In genomic region chr6:48990746-48991145, GRCh38 we compare ENCODE assay signal across 21 cellular contexts.
"Had no signal": no experiment of that assay in that cellular context is flagged by ENCODE, and none has a peak within 500 bp of the region (broad histone marks: within the 10 kb centered on the region; RNA-seq: fewer than 3 reads in every experiment).

No MANE protein-coding gene starts in this region.

- ATAC-seq: foreskin keratinocyte; natural killer cell treated with Interleukin-12 subunit alpha and Interleukin-12 subunit beta and Interleukin-15 and Interleukin-18, amount 100 ng/mL, for 72 hours; right cardiac atrium had no signal

- H3K4me3 ChIP-seq: prostate gland, skin epidermis, tibial artery had no signal

- DNase-seq: activated CD4-positive, alpha-beta T cell treated with anti-CD3 and anti-CD28 coated beads, Interleukin-2, amount 10 ng/mL, durations not matched to agents 7 days and 5 days; activated CD4-positive, CD25-positive, alpha-beta regulatory T cell; activated CD8-positive, alpha-beta memory T cell treated with anti-CD3 and anti-CD28 coated beads for 24 hours; activated naive CD8-positive, alpha-beta T cell treated with anti-CD3 and anti-CD28 coated beads, Interleukin-2, amount 10 ng/mL, durations not matched to agents 7 days and 5 days; effector memory CD4-positive, alpha-beta T cell; foreskin keratinocyte; glutamatergic neuron; kidney glomerular epithelial cell; mesendoderm; occipital lobe; right cardiac atrium; stimulated activated CD4-positive, alpha-beta T cell treated with anti-CD3 and anti-CD28 coated beads, Interleukin-4, amount 100 ng/mL, for 24 hours; stimulated activated naive CD4-positive, alpha-beta T cell; T-helper 2 cell; tibial artery had no signal

- H3K4me3 Mint-ChIP-seq: activated CD4-positive, alpha-beta T cell treated with anti-CD3 and anti-CD28 coated beads, Interleukin-2, amount 10 ng/mL, durations not matched to agents 7 days and 5 days; activated naive CD8-positive, alpha-beta T cell treated with anti-CD3 and anti-CD28 coated beads, Interleukin-2, amount 10 ng/mL, durations not matched to agents 7 days and 5 days; brain; central memory CD8-positive, alpha-beta T cell; dendritic cell treated with granulocyte-macrophage colony-stimulating factor and Interleukin-4, amounts not matched to agents 40 ng/mL and 50 ng/mL, for 4 days; natural killer cell treated with Interleukin-12 subunit alpha and Interleukin-12 subunit beta and Interleukin-15 and Interleukin-18, amount 100 ng/mL, for 72 hours had no signal

- H3K4me1 ChIP-seq: foreskin keratinocyte, prostate gland, tibial artery had no signal

- H3K27me3 Mint-ChIP-seq: activated CD4-positive, alpha-beta T cell treated with anti-CD3 and anti-CD28 coated beads, Interleukin-2, amount 10 ng/mL, durations not matched to agents 7 days and 5 days; activated naive CD8-positive, alpha-beta T cell treated with anti-CD3 and anti-CD28 coated beads, Interleukin-2, amount 10 ng/mL, durations not matched to agents 7 days and 5 days; central memory CD8-positive, alpha-beta T cell; dendritic cell treated with granulocyte-macrophage colony-stimulating factor and Interleukin-4, amounts not matched to agents 40 ng/mL and 50 ng/mL, for 4 days; natural killer cell treated with Interleukin-12 subunit alpha and Interleukin-12 subunit beta and Interleukin-15 and Interleukin-18, amount 100 ng/mL, for 72 hours had no signal

- H3K9me3 ChIP-seq: prostate gland, tibial artery had no signal

- H3K27me3 ChIP-seq: foreskin keratinocyte, tibial artery had no signal

- H3K4me1 Mint-ChIP-seq: activated CD4-positive, alpha-beta T cell treated with anti-CD3 and anti-CD28 coated beads, Interleukin-2, amount 10 ng/mL, durations not matched to agents 7 days and 5 days; activated naive CD8-positive, alpha-beta T cell treated with anti-CD3 and anti-CD28 coated beads, Interleukin-2, amount 10 ng/mL, durations not matched to agents 7 days and 5 days; brain; central memory CD8-positive, alpha-beta T cell had no signal

- H3K27ac ChIP-seq: foreskin keratinocyte, prostate gland, skin epidermis, tibial artery had no signal

- H3K36me3 Mint-ChIP-seq: activated naive CD8-positive, alpha-beta T cell treated with anti-CD3 and anti-CD28 coated beads, Interleukin-2, amount 10 ng/mL, durations not matched to agents 7 days and 5 days; brain had no signal

- H3K36me3 ChIP-seq: prostate gland, tibial artery had no signal

- H3K27ac Mint-ChIP-seq: activated CD4-positive, alpha-beta T cell treated with anti-CD3 and anti-CD28 coated beads, Interleukin-2, amount 10 ng/mL, durations not matched to agents 7 days and 5 days; activated naive CD8-positive, alpha-beta T cell treated with anti-CD3 and anti-CD28 coated beads, Interleukin-2, amount 10 ng/mL, durations not matched to agents 7 days and 5 days; brain; dendritic cell treated with granulocyte-macrophage colony-stimulating factor and Interleukin-4, amounts not matched to agents 40 ng/mL and 50 ng/mL, for 4 days; natural killer cell treated with Interleukin-12 subunit alpha and Interleukin-12 subunit beta and Interleukin-15 and Interleukin-18, amount 100 ng/mL, for 72 hours had no signal
